ENCODE assay signal across 19 cellular contexts in the genomic region with DNA sequence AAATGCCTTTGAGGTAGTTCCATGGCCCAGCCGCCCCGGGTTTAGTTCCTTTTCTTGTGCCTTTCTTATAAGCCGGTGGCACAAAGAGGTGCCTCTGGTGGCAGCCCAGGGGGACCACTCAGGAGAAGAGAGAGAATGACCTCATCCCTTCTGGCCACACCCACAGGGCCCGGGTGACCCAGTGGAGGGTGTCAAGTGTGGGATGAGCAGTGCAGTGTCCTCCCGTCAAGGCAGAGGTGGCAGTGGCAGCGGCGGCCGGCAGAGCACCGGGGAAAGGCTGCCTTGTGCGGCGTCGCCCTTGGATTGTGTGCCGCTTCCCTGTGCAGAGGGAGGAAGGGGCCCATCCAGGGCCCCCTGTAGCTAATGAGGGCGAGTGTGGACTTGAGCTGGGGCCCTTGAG.
"Had no signal": no experiment of that assay in that cellular context is flagged by ENCODE, and none has a peak within 500 bp of the region (broad histone marks: within the 10 kb centered on the region; RNA-seq: fewer than 3 reads in every experiment).

No MANE protein-coding gene starts in this region.

- H3K4me3 Mint-ChIP-seq: activated CD4-positive, alpha-beta memory T cell treated with anti-CD3 and anti-CD28 coated beads for 36 hours; activated CD4-positive, alpha-beta T cell treated with anti-CD3 and anti-CD28 coated beads for 36 hours; activated T-cell treated with anti-CD3 and anti-CD28 coated beads, Interleukin-2, amount 50 U/mL, for 24 hours; immature natural killer cell; natural killer cell; T-cell; type B pancreatic cell had no signal

- H3K27me3 ChIP-seq: esophagus muscularis mucosa, neutrophil had no signal

- H3K9me3 Mint-ChIP-seq: activated CD4-positive, alpha-beta memory T cell treated with anti-CD3 and anti-CD28 coated beads for 36 hours; activated T-cell treated with anti-CD3 and anti-CD28 coated beads, Interleukin-2, amount 50 U/mL, for 24 hours; immature natural killer cell; natural killer cell; T-cell; type B pancreatic cell had no signal

- H3K27ac Mint-ChIP-seq: activated CD4-positive, alpha-beta memory T cell treated with anti-CD3 and anti-CD28 coated beads for 36 hours; activated CD4-positive, alpha-beta T cell treated with anti-CD3 and anti-CD28 coated beads for 36 hours; activated T-cell treated with anti-CD3 and anti-CD28 coated beads, Interleukin-2, amount 50 U/mL, for 24 hours; immature natural killer cell; natural killer cell; type B pancreatic cell had no signal

- H3K27ac ChIP-seq: esophagus muscularis mucosa had no signal

- H3K27me3 Mint-ChIP-seq: activated CD4-positive, alpha-beta memory T cell treated with anti-CD3 and anti-CD28 coated beads for 36 hours; activated CD4-positive, alpha-beta T cell treated with anti-CD3 and anti-CD28 coated beads for 36 hours; activated T-cell treated with anti-CD3 and anti-CD28 coated beads, Interleukin-2, amount 50 U/mL, for 24 hours; T-cell; type B pancreatic cell had no signal

- H3K9me3 ChIP-seq: esophagus muscularis mucosa, neutrophil, SK-N-SH had no signal

- H3K4me3 ChIP-seq: esophagus muscularis mucosa had no signal

- H3K36me3 Mint-ChIP-seq: natural killer cell had no signal

- ATAC-seq: activated CD4-positive, alpha-beta T cell treated with anti-CD3 and anti-CD28 coated beads for 36 hours; natural killer cell had no signal

- DNase-seq: activated CD4-positive, alpha-beta memory T cell treated with anti-CD3 and anti-CD28 coated beads for 36 hours; activated CD4-positive, alpha-beta T cell treated with anti-CD3 and anti-CD28 coated beads for 36 hours; activated effector memory CD4-positive, alpha-beta T cell treated with Interleukin-2 at 50 U/mL for 16 hours; activated naive CD4-positive, alpha-beta T cell treated with anti-CD3 and anti-CD28 coated beads, Interleukin-2, amount 50 U/mL, for 16 hours; activated T-cell treated with anti-CD3 and anti-CD28 coated beads, Interleukin-2, amount 50 U/mL, for 24 hours; caudate nucleus; immature natural killer cell; left colon; natural killer cell; retina; SK-N-SH; stimulated activated CD4-positive, alpha-beta T cell treated with anti-CD3 and anti-CD28 coated beads, Interleukin-12 subunit alpha, Interleukin-12 subunit beta, amount 100 ng/mL, for 4 hours; stimulated activated CD4-positive, alpha-beta T cell treated with anti-CD3 and anti-CD28 coated beads, Interleukin-2, amount 100 ng/mL, for 24 hours; substantia nigra; T-cell; T-helper 9 cell had no signal
